20 cellular contexts compared by ENCODE assay signal in the genomic region with DNA sequence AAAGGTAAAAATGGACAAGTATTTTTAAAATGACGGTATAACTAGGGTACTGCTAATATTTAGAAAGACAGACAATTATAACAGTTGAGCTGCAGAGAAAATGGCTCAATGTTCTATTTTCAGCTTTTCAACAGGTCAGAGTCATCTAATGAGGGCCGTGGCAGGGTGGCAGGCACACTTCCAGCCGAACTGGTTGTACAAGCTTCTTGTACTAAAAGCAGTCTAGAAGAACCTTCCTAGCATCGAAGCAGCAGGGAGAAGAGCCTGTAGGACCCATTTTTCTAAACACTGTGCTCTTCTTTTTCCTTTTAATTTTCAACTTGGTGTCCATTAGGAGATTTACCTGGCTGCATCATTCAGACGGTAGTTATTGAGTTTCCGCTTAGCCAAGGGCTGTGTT.
DNase-seq lines count a peak whose midpoint lies in the region; ATAC-seq and TF ChIP-seq lines count a peak whose summit lies in the region.
"Had no signal": no experiment of that assay in that cellular context is flagged by ENCODE, and none has a peak within 500 bp of the region (broad histone marks: within the 10 kb centered on the region; RNA-seq: fewer than 3 reads in every experiment).

No MANE protein-coding gene starts in this region.

- H3K27me3 ChIP-seq in heart right ventricle: no peaks in the 10 kb centered on the region
- H3K27me3 ChIP-seq in mesendoderm (ENCODE audit: insufficient read depth, low read length, poor library complexity): no peaks in the 10 kb centered on the region
- H3K27me3 ChIP-seq: Peyer's patch had no signal

- no peak overlapping the region for H3K4ac ChIP-seq in mesendoderm (ENCODE audit: low read depth, low read length)

- no peak overlapping the region for H3K23ac ChIP-seq in mesendoderm (ENCODE audit: low read length)

- peak overlapping the region; percentile 16 for H3K27ac Mint-ChIP-seq in neural crest cell (ENCODE audit: unreplicated experiment)
- H3K27ac Mint-ChIP-seq: activated naive CD4-positive, alpha-beta T cell treated with anti-CD3 and anti-CD28 coated beads, Interleukin-2, amount 10 ng/mL, durations not matched to agents 7 days and 5 days; activated T-cell treated with anti-CD3 and anti-CD28 coated beads, Interleukin-2, amount 50 U/mL, for 24 hours had no signal

- no peak overlapping the region for H2AK5ac ChIP-seq in mesendoderm (ENCODE audit: low read length)

- H3K4me3 ChIP-seq in heart right ventricle (no peak overlapping the region), mesendoderm (ENCODE audit: low read length) (no peak overlapping the region)
- H3K4me3 ChIP-seq: Peyer's patch had no signal

- H2BK120ac ChIP-seq in mesendoderm (ENCODE audit: low read depth, low read length): no peak overlapping the region

- H3K18ac ChIP-seq in mesendoderm (ENCODE audit: low read length): no peak overlapping the region

- no peak overlapping the region for H3K4me2 ChIP-seq in mesendoderm (ENCODE audit: low read length)

- no peak overlapping the region for H2BK5ac ChIP-seq in mesendoderm (ENCODE audit: low read length)

- H3K79me1 ChIP-seq in mesendoderm (ENCODE audit: low read length): no peaks in the 10 kb centered on the region

- DNase-seq in DMS53 treated with DMSO at 0.1 percent for 48 hours (lab: John Stamatoyannopoulos, UW; ENCODE audit: unreplicated experiment): peak; percentile 7
- DNase-seq in NCI-H510A (lab: John Stamatoyannopoulos, UW): peak; percentile 55
- DNase-seq in heart right ventricle: peak in 1 of 2 donors; percentile 28
- DNase-seq in neural crest cell (ENCODE audit: low read depth, low spot score): no peak
- DNase-seq in putamen (ENCODE audit: low spot score): no peak
- no peak for DNase-seq in mesendoderm
- DNase-seq in stimulated activated CD4-positive, alpha-beta T cell treated with anti-CD3 and anti-CD28 coated beads, Interleukin-2, amount 100 ng/mL, for 24 hours: no peak
- DNase-seq: activated CD4-positive, alpha-beta T cell treated with anti-CD3 and anti-CD28 coated beads, Interleukin-2, amount 50 U/mL, for 4 hours; activated naive CD4-positive, alpha-beta T cell treated with anti-CD3 and anti-CD28 coated beads, Interleukin-2, amount 10 ng/mL, durations not matched to agents 7 days and 5 days; activated T-cell treated with anti-CD3 and anti-CD28 coated beads, Interleukin-2, amount 50 U/mL, for 24 hours; dermis blood vessel endothelial cell; erythroblast; NCI-H1694 treated with DMSO at 0.1 percent for 48 hours; NCI-H524; stimulated activated CD4-positive, alpha-beta T cell treated with anti-CD3 and anti-CD28 coated beads, Interleukin-1b, Interleukin-23, amount 100 ng/mL, for 48 hours; SW 1271 had no signal

- no peak for TF ChIP-seq CTCF in heart right ventricle (IDR thresholded peaks at IDR 0.05)
- no peak for TF ChIP-seq CTCF in neural crest cell (conservative IDR thresholded peaks at IDR 0.05)

- no peaks in the 10 kb centered on the region for H3K9me3 ChIP-seq in heart right ventricle
- H3K9me3 ChIP-seq: neutrophil, Peyer's patch had no signal

- no peaks in the 10 kb centered on the region for H3K4me1 Mint-ChIP-seq in neural crest cell
- H3K4me1 Mint-ChIP-seq: activated naive CD4-positive, alpha-beta T cell treated with anti-CD3 and anti-CD28 coated beads, Interleukin-2, amount 10 ng/mL, durations not matched to agents 7 days and 5 days had no signal

- no peak overlapping the region for H3K27ac ChIP-seq in heart right ventricle
- H3K27ac ChIP-seq in mesendoderm (ENCODE audit: low read depth, low read length): no peak overlapping the region
- H3K27ac ChIP-seq: neutrophil, Peyer's patch had no signal

- H3K36me3 ChIP-seq in heart right ventricle: no peaks in the 10 kb centered on the region
- no peaks in the 10 kb centered on the region for H3K36me3 ChIP-seq in mesendoderm (ENCODE audit: control insufficient read depth, insufficient read depth, low read length)
- H3K36me3 ChIP-seq: neutrophil, Peyer's patch had no signal

- H2BK15ac ChIP-seq in mesendoderm (replicated peaks; ENCODE audit: low read depth): no peak overlapping the region

- no peak overlapping the region for H3K4me3 Mint-ChIP-seq in neural crest cell
- H3K4me3 Mint-ChIP-seq: activated naive CD4-positive, alpha-beta T cell treated with anti-CD3 and anti-CD28 coated beads, Interleukin-2, amount 10 ng/mL, durations not matched to agents 7 days and 5 days; activated T-cell treated with anti-CD3 and anti-CD28 coated beads, Interleukin-2, amount 50 U/mL, for 24 hours had no signal

- H3K56ac ChIP-seq in mesendoderm (ENCODE audit: low read length): no peak overlapping the region

- H3K27me3 Mint-ChIP-seq in neural crest cell (ENCODE audit: low read depth): peaks cover 2% of the 10 kb centered on the region

- no peak overlapping the region for H4K8ac ChIP-seq in mesendoderm (ENCODE audit: low read depth, low read length)

- H3K36me3 Mint-ChIP-seq in neural crest cell (ENCODE audit: low read depth): no peaks in the 10 kb centered on the region
- H3K36me3 Mint-ChIP-seq: activated naive CD4-positive, alpha-beta T cell treated with anti-CD3 and anti-CD28 coated beads, Interleukin-2, amount 10 ng/mL, durations not matched to agents 7 days and 5 days had no signal

- 56 to 69% methylated on average over 6 of the region's 6 CpGs for WGBS in heart right ventricle, 2 donors
- WGBS in mesendoderm (ENCODE audit: extremely low coverage, insufficient coverage, low lambda C conversion rate): no CpG with 5 or more reads among the region's 6 CpGs

- no peak overlapping the region for H3K9ac ChIP-seq in mesendoderm (ENCODE audit: low read length)

- intact Hi-C loops in heart right ventricle (cut with DNase I): loop anchor here in 1 of 10 donors (10.0 kb wide), 1 partner anchor 80 kb away; no protein-coding TSS in a partner anchor

- H3K9me3 Mint-ChIP-seq in neural crest cell: no peaks in the 10 kb centered on the region
- H3K9me3 Mint-ChIP-seq: activated naive CD4-positive, alpha-beta T cell treated with anti-CD3 and anti-CD28 coated beads, Interleukin-2, amount 10 ng/mL, durations not matched to agents 7 days and 5 days; activated T-cell treated with anti-CD3 and anti-CD28 coated beads, Interleukin-2, amount 50 U/mL, for 24 hours had no signal

- H3K4me1 ChIP-seq in heart right ventricle: peaks cover 0 to 4% (median 0%) of the 10 kb centered on the region in 9 donors
- H3K4me1 ChIP-seq in mesendoderm (ENCODE audit: control insufficient read depth, low read depth, low read length): peaks cover 6% of the 10 kb centered on the region

- peak in 5 of 8 donors; percentile 43 to 67 (median 65) for ATAC-seq in heart right ventricle
- no peak for ATAC-seq in GM19351 (IDR thresholded peaks at IDR 0.05; ENCODE audit: unreplicated experiment)
- ATAC-seq: sciatic nerve had no signal

- no peaks in the 10 kb centered on the region for H3K79me2 ChIP-seq in mesendoderm (ENCODE audit: control insufficient read depth, insufficient read depth, low read length)

- H4K5ac ChIP-seq in mesendoderm (ENCODE audit: low read length): no peak overlapping the region

Comparison
In these comparisons a context has a peak if more than half of its experiments do, and no peak if none do; other contexts are left out.
1. DNase-seq: peak in DMS53 treated with DMSO at 0.1 percent for 48 hours (single experiment) and NCI-H510A (single experiment); none in neural crest cell (single experiment), putamen (single experiment), mesendoderm (single experiment) and stimulated activated CD4-positive, alpha-beta T cell treated with anti-CD3 and anti-CD28 coated beads, Interleukin-2, amount 100 ng/mL, for 24 hours (0 of 2).